Comparison of ENCODE assay signal across 10 cellular contexts in the genomic region with DNA sequence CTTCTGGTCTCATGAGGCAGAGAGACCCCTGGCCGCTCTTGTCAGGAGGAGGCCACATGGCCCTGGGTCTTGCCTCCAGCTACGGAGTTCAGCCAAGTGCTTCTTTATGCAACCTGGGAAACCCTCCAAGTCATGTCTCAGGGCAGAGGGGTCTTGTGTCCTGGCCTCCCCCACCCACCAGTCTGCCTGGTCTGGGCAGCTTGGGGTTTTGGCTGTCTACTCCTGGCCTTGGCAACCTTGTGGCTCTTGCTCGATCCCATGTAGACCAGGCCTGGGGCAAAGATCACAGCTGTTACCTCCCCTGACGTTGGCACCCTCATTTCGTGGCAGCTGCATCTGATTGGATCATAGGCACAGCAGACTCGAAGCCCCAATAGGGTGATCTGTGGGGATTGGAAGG. TPM values are rescaled to one million over a fixed set of nuclear protein-coding genes. Genes with fewer than 3 reads are reported as not detected.
DNase-seq lines count a peak whose midpoint lies in the region; ATAC-seq and TF ChIP-seq lines count a peak whose summit lies in the region.
"Had no signal": no experiment of that assay in that cellular context is flagged by ENCODE, and none has a peak within 500 bp of the region (broad histone marks: within the 10 kb centered on the region; RNA-seq: fewer than 3 reads in every experiment).

No MANE protein-coding gene starts in this region.

- peaks cover 83% of the 10 kb centered on the region for H3K4me1 Mint-ChIP-seq in stimulated activated memory B cell treated with anti-CD40 and anti-IgM and Interleukin-4, amounts not matched to agents 10 μg/mL and 1 μg/mL and 100 μg/mL, for 72 hours

- H3K9me3 ChIP-seq in SJSA1 (replicated peaks) (no peaks in the 10 kb centered on the region), gastroesophageal sphincter (no peaks in the 10 kb centered on the region)
- H3K9me3 ChIP-seq: Peyer's patch had no signal

- peak overlapping the region; percentile 55 for H3K27ac ChIP-seq in SJSA1
- H3K27ac ChIP-seq in gastroesophageal sphincter: peak overlapping the region; percentile 11 to 86 (median 74)

- H3K4me1 ChIP-seq in SJSA1 (replicated peaks): peaks cover 66% of the 10 kb centered on the region
- H3K4me1 ChIP-seq in gastroesophageal sphincter: peaks cover 0 to 73% (median 37%) of the 10 kb centered on the region in 3 donors

- peak; percentile 7 for DNase-seq in NCI-H82 (lab: John Stamatoyannopoulos, UW)
- DNase-seq in NCI-H82 treated with DMSO at 0.1 percent for 48 hours (lab: John Stamatoyannopoulos, UW; ENCODE audit: unreplicated experiment): no peak
- no peak for DNase-seq in SJSA1 (ENCODE audit: low read depth in 1 of 2, low spot score in 2 of 2)
- no peak for DNase-seq in NCI-H2081 (lab: John Stamatoyannopoulos, UW)
- no peak for DNase-seq in omental fat pad (ENCODE audit: low spot score)
- DNase-seq: activated T-cell treated with anti-CD3 and anti-CD28 coated beads for 4 hours had no signal

- no peaks in the 10 kb centered on the region for H3K9me3 Mint-ChIP-seq in stimulated activated memory B cell treated with anti-CD40 and anti-IgM and Interleukin-4, amounts not matched to agents 10 μg/mL and 1 μg/mL and 100 μg/mL, for 72 hours

- H3K27ac Mint-ChIP-seq in stimulated activated memory B cell treated with anti-CD40 and anti-IgM and Interleukin-4, amounts not matched to agents 10 μg/mL and 1 μg/mL and 100 μg/mL, for 72 hours: peak overlapping the region; percentile 89

- TF ChIP-seq CTCF in gastroesophageal sphincter (IDR thresholded peaks at IDR 0.05): no peak
- TF ChIP-seq CTCF in omental fat pad (IDR thresholded peaks at IDR 0.05): no peak

- WGBS in gastroesophageal sphincter (ENCODE audit: low coverage in 1 of 2), 2 donors: no CpG with 5 or more reads among the region's 6 CpGs

- H3K27me3 Mint-ChIP-seq in stimulated activated memory B cell treated with anti-CD40 and anti-IgM and Interleukin-4, amounts not matched to agents 10 μg/mL and 1 μg/mL and 100 μg/mL, for 72 hours: no peaks in the 10 kb centered on the region

- peaks cover 12% of the 10 kb centered on the region for H3K36me3 ChIP-seq in SJSA1
- peaks cover 0 to 76% of the 10 kb centered on the region in 2 donors for H3K36me3 ChIP-seq in gastroesophageal sphincter

- TF ChIP-seq POLR2A in gastroesophageal sphincter (IDR thresholded peaks at IDR 0.05): no peak

- H3K36me3 Mint-ChIP-seq in stimulated activated memory B cell treated with anti-CD40 and anti-IgM and Interleukin-4, amounts not matched to agents 10 μg/mL and 1 μg/mL and 100 μg/mL, for 72 hours: peaks cover 73% of the 10 kb centered on the region

- no peak for ATAC-seq in gastroesophageal sphincter
- ATAC-seq in stimulated activated memory B cell treated with anti-CD40 and anti-IgM and Interleukin-4, amounts not matched to agents 10 μg/mL and 1 μg/mL and 100 μg/mL, for 72 hours: no peak
- no peak for ATAC-seq in GM21526 (IDR thresholded peaks at IDR 0.05; ENCODE audit: low FRiP score, unreplicated experiment)
- ATAC-seq in omental fat pad (ENCODE audit: low FRiP score): no peak

- no peak for TF ChIP-seq EP300 in gastroesophageal sphincter (IDR thresholded peaks at IDR 0.05)

- H3K27me3 ChIP-seq in SJSA1 (replicated peaks): no peaks in the 10 kb centered on the region
- no peaks in the 10 kb centered on the region for H3K27me3 ChIP-seq in gastroesophageal sphincter
- H3K27me3 ChIP-seq: Peyer's patch had no signal

- H3K4me3 ChIP-seq in SJSA1 (no peak overlapping the region), gastroesophageal sphincter (no peak overlapping the region)
- H3K4me3 ChIP-seq: Peyer's patch had no signal

- peak overlapping the region; percentile 58 for H3K4me3 Mint-ChIP-seq in stimulated activated memory B cell treated with anti-CD40 and anti-IgM and Interleukin-4, amounts not matched to agents 10 μg/mL and 1 μg/mL and 100 μg/mL, for 72 hours

RNA-seq across cellular contexts. Expression of a gene that starts 28.3 kb away (rescaled TPM):
- total RNA-seq in SJSA1 (2014; rRNA removed; shearing (Covaris generic)): 12.5 and 14.6 TPM in 2 replicates
- total RNA-seq in gastroesophageal sphincter (100 to 1,000 TPM in 2 of 4 donors, 10 to 100 TPM in 2; 46.0 to 113 (median 89.2) TPM), omental fat pad (10 to 100 TPM; 17.8 to 72.7 (median 33.8) TPM)
